Comparison of ENCODE assay signal across 3 cellular contexts in the genomic region with DNA sequence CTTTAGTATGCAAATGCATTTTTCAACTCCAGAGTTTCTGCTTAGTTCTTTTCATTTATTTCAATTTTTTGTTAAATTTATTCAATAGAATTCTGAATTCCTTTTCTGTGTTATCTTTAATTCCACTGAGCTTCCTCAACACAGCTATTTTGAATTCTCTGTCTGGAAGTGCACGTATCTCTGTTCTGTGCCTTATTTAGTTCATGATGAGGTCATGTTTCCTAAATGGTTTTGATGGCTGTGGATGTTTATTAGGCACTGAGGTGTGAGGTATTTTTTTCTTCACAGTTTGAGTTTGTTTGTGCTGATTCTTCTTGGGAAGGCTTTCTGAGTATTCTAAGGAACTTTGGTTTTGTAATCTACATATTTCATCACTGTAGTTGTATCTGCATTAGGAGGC.
"Had no signal": no experiment of that assay in that cellular context is flagged by ENCODE, and none has a peak within 500 bp of the region (broad histone marks: within the 10 kb centered on the region; RNA-seq: fewer than 3 reads in every experiment).

No MANE protein-coding gene starts in this region.

- ATAC-seq: GM12878 had no signal

- DNase-seq: GDM1, GF-D8 had no signal

- H3K4me3 ChIP-seq: GM12878 had no signal
